ENCODE assay signal across 1 cellular context in genomic region chr5:73498057-73498992, GRCh38.
TF ChIP-seq lines count a peak whose summit lies in the region.

Gene BTF3, plus strand, starts transcription at chr5:73498442. Its CDS starts 226 bp downstream, at chr5:73498668.

TF ChIP-seq in HepG2, 621 proteins besides CTCF, POLR2A, EP300 and RAD21 (continued from another document):
- TF ChIP-seq MAFF (IDR thresholded peaks at IDR 0.05; ENCODE audit: low read depth, low read length) (no peak), RELA (CRISPR knock-in tag; IDR thresholded peaks at IDR 0.05) (no peak), CSRNP1 (CRISPR knock-in tag; IDR thresholded peaks at IDR 0.05) (peak; percentile 91), ZNF816 (CRISPR knock-in tag; IDR thresholded peaks at IDR 0.05; ENCODE audit: borderline replicate concordance) (peak; percentile 18), E2F5 (CRISPR knock-in tag; conservative IDR thresholded peaks at IDR 0.05) (0 out of 2 replicates have a peak, but pooled peaks have one; percentile 13), GPBP1L1 (CRISPR knock-in tag; IDR thresholded peaks at IDR 0.05) (no peak), ZBTB7A (CRISPR knock-in tag; IDR thresholded peaks at IDR 0.05) (no peak; the same call in none of the 2 replicates), GLMP (CRISPR knock-in tag; IDR thresholded peaks at IDR 0.05; ENCODE audit: borderline replicate concordance) (no peak), SP5 (CRISPR knock-in tag; IDR thresholded peaks at IDR 0.05; ENCODE audit: borderline replicate concordance, low read depth) (0 out of 2 replicates have a peak, but pooled peaks have one; percentile 22), SOX13 (IDR thresholded peaks at IDR 0.05) (no peak; the same call in 1 of the 2 replicates), SOX13 (CRISPR knock-in tag; conservative IDR thresholded peaks at IDR 0.05 in 1 of 2, IDR thresholded peaks at IDR 0.05 in 1 of 2) (no peak; a peak in 1 of 4 replicates), GRHL1 (CRISPR knock-in tag; conservative IDR thresholded peaks at IDR 0.05) (no peak), NR2F1 (CRISPR knock-in tag; IDR thresholded peaks at IDR 0.05) (no peak; a peak in 1 of 4 replicates), FOXO4 (CRISPR knock-in tag; conservative IDR thresholded peaks at IDR 0.05) (no peak), EEA1 (CRISPR knock-in tag; IDR thresholded peaks at IDR 0.05; ENCODE audit: borderline replicate concordance) (peak; percentile 58; the same call in 1 of the 2 replicates), STAT5B (CRISPR knock-in tag; IDR thresholded peaks at IDR 0.05) (no peak), ZFP62 (CRISPR knock-in tag; IDR thresholded peaks at IDR 0.05) (no peak), YEATS4 (CRISPR knock-in tag; IDR thresholded peaks at IDR 0.05; ENCODE audit: borderline replicate concordance) (peak; percentile 96), KMT2A (CRISPR knock-in tag; IDR thresholded peaks at IDR 0.05) (peak; percentile 79; the same call in 1 of the 2 replicates), ZNF678 (CRISPR knock-in tag; IDR thresholded peaks at IDR 0.05) (peak; percentile 68; the same call in 1 of the 2 replicates), PPARG (CRISPR knock-in tag; conservative IDR thresholded peaks at IDR 0.05) (no peak), ZNF235 (CRISPR knock-in tag; IDR thresholded peaks at IDR 0.05; ENCODE audit: borderline replicate concordance) (peak; percentile 49; the same call in 1 of the 2 replicates), ZSCAN20 (CRISPR knock-in tag; IDR thresholded peaks at IDR 0.05; ENCODE audit: borderline replicate concordance) (no peak), DNMT1 (CRISPR knock-in tag; IDR thresholded peaks at IDR 0.05) (peak; percentile 43; the same call in 1 of the 2 replicates), ZNF841 (CRISPR knock-in tag; IDR thresholded peaks at IDR 0.05; ENCODE audit: borderline replicate concordance) (no peak), GPN1 (CRISPR knock-in tag; IDR thresholded peaks at IDR 0.05; ENCODE audit: borderline replicate concordance) (no peak), ZIK1 (CRISPR knock-in tag; IDR thresholded peaks at IDR 0.05; ENCODE audit: borderline replicate concordance, low read depth) (no peak), ZNF7 (CRISPR knock-in tag; IDR thresholded peaks at IDR 0.05) (no peak), ZNF451 (CRISPR knock-in tag; IDR thresholded peaks at IDR 0.05) (no peak), ZNF577 (CRISPR knock-in tag; IDR thresholded peaks at IDR 0.05; ENCODE audit: borderline replicate concordance, low read depth) (peak; percentile 86; the same call in 1 of the 2 replicates), SIX1 (CRISPR knock-in tag; IDR thresholded peaks at IDR 0.05; ENCODE audit: borderline replicate concordance) (no peak), ZBTB20 (CRISPR knock-in tag; IDR thresholded peaks at IDR 0.05; ENCODE audit: borderline replicate concordance, low read depth) (peak; percentile 20; the same call in 1 of the 2 replicates), TCF7 (IDR thresholded peaks at IDR 0.05; ENCODE audit: low read depth) (no peak), ZNF513 (CRISPR knock-in tag; conservative IDR thresholded peaks at IDR 0.05) (no peak), ZNF576 (CRISPR knock-in tag; IDR thresholded peaks at IDR 0.05) (no peak), CENPBD1 (CRISPR knock-in tag; IDR thresholded peaks at IDR 0.05; ENCODE audit: borderline replicate concordance, low read depth) (no peak), MED1 (CRISPR knock-in tag; IDR thresholded peaks at IDR 0.05) (peak; percentile 66; the same call in 1 of the 2 replicates), AHR (CRISPR knock-in tag; IDR thresholded peaks at IDR 0.05) (peak; percentile 41; the same call in 1 of the 2 replicates), ELF4 (CRISPR knock-in tag; IDR thresholded peaks at IDR 0.05; ENCODE audit: borderline replicate concordance) (peak; percentile 92), HOXA9 (CRISPR knock-in tag; IDR thresholded peaks at IDR 0.05; ENCODE audit: borderline replicate concordance) (no peak; the same call in 1 of the 2 replicates), ADNP (CRISPR knock-in tag; IDR thresholded peaks at IDR 0.05) (no peak), ZNF784 (CRISPR knock-in tag; IDR thresholded peaks at IDR 0.05; ENCODE audit: borderline replicate concordance) (0 out of 2 replicates have a peak, but pooled peaks have one; percentile 61), ZNF263 (CRISPR knock-in tag; IDR thresholded peaks at IDR 0.05) (peak; percentile 48), CENPT (CRISPR knock-in tag; IDR thresholded peaks at IDR 0.05; ENCODE audit: low read depth) (0 out of 2 replicates have a peak, but pooled peaks have one; percentile 50), ZNF431 (CRISPR knock-in tag; IDR thresholded peaks at IDR 0.05; ENCODE audit: borderline replicate concordance, low read depth) (peak; percentile 56; the same call in 1 of the 2 replicates)
